2 cellular contexts compared by ENCODE assay signal in the genomic region with DNA sequence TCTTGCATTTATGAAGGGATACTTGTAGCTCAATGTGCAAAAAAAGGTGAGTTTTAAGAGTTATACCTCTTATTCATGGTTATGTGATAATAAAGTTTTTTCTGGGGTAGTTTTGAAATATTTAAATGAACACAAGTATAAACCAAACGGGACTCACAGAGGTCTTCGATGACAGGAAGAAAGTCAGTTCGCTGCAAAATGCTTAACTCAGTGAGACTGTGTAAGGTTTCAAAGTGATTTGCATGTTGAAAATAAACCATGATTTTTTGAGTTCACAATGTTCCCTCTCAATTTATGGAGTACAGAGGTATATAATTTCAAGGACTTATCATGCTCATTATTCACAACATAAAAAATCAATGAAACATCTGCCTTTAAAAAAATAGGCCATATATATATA.
TF ChIP-seq lines count a peak whose summit lies in the region.

No MANE protein-coding gene starts in this region.

TF ChIP-seq in GM12891, 5 proteins besides CTCF, POLR2A, EP300 and RAD21:
- TF ChIP-seq POLR2AphosphoS5 (IDR thresholded peaks at IDR 0.05; ENCODE audit: low read depth, low read length) = no peak
- TF ChIP-seq POU2F2 (IDR thresholded peaks at IDR 0.05; ENCODE audit: low read depth, low read length) = no peak
- no peak for TF ChIP-seq TAF1 (IDR thresholded peaks at IDR 0.05; ENCODE audit: low read depth, low read length)
- no peak for TF ChIP-seq PAX5 (IDR thresholded peaks at IDR 0.05; ENCODE audit: insufficient read depth, low read length, severe bottlenecking)
- TF ChIP-seq SPI1 (IDR thresholded peaks at IDR 0.05; ENCODE audit: low read depth, low read length) = no peak

TF ChIP-seq in GM12878, 131 proteins besides CTCF, POLR2A, EP300 and RAD21:
- TF ChIP-seq, protein P1, sequence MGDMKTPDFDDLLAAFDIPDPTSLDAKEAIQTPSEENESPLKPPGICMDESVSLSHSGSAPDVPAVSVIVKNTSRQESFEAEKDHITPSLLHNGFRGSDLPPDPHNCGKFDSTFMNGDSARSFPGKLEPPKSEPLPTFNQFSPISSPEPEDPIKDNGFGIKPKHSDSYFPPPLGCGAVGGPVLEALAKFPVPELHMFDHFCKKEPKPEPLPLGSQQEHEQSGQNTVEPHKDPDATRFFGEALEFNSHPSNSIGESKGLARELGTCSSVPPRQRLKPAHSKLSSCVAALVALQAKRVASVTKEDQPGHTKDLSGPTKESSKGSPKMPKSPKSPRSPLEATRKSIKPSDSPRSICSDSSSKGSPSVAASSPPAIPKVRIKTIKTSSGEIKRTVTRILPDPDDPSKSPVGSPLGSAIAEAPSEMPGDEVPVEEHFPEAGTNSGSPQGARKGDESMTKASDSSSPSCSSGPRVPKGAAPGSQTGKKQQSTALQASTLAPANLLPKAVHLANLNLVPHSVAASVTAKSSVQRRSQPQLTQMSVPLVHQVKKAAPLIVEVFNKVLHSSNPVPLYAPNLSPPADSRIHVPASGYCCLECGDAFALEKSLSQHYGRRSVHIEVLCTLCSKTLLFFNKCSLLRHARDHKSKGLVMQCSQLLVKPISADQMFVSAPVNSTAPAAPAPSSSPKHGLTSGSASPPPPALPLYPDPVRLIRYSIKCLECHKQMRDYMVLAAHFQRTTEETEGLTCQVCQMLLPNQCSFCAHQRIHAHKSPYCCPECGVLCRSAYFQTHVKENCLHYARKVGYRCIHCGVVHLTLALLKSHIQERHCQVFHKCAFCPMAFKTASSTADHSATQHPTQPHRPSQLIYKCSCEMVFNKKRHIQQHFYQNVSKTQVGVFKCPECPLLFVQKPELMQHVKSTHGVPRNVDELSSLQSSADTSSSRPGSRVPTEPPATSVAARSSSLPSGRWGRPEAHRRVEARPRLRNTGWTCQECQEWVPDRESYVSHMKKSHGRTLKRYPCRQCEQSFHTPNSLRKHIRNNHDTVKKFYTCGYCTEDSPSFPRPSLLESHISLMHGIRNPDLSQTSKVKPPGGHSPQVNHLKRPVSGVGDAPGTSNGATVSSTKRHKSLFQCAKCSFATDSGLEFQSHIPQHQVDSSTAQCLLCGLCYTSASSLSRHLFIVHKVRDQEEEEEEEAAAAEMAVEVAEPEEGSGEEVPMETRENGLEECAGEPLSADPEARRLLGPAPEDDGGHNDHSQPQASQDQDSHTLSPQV (IDR thresholded peaks at IDR 0.05) = no peak
- TF ChIP-seq, protein P2, sequence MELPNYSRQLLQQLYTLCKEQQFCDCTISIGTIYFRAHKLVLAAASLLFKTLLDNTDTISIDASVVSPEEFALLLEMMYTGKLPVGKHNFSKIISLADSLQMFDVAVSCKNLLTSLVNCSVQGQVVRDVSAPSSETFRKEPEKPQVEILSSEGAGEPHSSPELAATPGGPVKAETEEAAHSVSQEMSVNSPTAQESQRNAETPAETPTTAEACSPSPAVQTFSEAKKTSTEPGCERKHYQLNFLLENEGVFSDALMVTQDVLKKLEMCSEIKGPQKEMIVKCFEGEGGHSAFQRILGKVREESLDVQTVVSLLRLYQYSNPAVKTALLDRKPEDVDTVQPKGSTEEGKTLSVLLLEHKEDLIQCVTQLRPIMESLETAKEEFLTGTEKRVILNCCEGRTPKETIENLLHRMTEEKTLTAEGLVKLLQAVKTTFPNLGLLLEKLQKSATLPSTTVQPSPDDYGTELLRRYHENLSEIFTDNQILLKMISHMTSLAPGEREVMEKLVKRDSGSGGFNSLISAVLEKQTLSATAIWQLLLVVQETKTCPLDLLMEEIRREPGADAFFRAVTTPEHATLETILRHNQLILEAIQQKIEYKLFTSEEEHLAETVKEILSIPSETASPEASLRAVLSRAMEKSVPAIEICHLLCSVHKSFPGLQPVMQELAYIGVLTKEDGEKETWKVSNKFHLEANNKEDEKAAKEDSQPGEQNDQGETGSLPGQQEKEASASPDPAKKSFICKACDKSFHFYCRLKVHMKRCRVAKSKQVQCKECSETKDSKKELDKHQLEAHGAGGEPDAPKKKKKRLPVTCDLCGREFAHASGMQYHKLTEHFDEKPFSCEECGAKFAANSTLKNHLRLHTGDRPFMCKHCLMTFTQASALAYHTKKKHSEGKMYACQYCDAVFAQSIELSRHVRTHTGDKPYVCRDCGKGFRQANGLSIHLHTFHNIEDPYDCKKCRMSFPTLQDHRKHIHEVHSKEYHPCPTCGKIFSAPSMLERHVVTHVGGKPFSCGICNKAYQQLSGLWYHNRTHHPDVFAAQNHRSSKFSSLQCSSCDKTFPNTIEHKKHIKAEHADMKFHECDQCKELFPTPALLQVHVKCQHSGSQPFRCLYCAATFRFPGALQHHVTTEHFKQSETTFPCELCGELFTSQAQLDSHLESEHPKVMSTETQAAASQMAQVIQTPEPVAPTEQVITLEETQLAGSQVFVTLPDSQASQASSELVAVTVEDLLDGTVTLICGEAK (IDR thresholded peaks at IDR 0.05; ENCODE audit: borderline replicate concordance) = peak; percentile 31; the same call in 1 of the 2 replicates
